Comparison of ENCODE assay signal across 8 cellular contexts in the genomic region with DNA sequence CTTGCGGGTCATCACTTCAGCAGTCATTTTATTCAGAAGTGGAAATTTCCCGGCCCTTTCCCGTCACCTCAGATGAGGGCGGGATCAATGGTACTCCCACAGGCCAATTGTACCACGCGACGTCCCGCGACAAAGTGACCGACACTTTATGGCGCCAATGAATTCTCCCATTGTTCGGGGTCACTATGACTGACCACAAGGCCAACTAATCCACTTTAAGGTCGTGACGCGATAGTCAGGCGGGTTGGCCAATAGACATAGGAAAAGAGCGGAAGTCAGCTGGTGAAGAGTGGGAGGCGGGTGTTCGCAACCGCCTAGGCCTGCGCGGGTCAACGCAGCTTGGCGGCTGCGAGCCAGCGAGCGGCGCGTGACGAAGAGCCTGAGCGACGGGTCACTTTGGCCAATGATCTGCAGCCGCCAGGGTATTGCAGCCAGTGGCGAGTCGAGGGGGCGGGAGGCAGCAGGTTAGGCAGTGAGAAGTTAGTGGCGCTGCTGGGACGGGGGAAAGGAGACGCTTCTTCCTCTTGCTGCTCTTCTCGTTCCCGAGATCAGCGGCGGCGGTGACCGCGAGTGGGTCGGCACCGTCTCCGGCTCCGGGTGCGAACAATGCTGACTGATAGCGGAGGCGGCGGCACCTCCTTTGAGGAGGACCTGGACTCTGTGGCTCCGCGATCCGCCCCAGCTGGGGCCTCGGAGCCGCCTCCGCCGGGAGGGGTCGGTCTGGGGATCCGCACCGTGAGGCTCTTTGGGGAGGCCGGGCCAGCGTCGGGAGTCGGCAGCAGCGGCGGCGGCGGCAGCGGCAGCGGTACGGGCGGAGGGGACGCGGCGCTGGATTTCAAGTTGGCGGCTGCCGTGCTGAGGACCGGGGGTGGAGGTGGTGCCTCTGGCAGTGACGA. TPM values are rescaled to one million over a fixed set of nuclear protein-coding genes. Genes with fewer than 3 reads are reported as not detected.
DNase-seq lines count a peak whose midpoint lies in the region; ATAC-seq and TF ChIP-seq lines count a peak whose summit lies in the region.

A gene with protein sequence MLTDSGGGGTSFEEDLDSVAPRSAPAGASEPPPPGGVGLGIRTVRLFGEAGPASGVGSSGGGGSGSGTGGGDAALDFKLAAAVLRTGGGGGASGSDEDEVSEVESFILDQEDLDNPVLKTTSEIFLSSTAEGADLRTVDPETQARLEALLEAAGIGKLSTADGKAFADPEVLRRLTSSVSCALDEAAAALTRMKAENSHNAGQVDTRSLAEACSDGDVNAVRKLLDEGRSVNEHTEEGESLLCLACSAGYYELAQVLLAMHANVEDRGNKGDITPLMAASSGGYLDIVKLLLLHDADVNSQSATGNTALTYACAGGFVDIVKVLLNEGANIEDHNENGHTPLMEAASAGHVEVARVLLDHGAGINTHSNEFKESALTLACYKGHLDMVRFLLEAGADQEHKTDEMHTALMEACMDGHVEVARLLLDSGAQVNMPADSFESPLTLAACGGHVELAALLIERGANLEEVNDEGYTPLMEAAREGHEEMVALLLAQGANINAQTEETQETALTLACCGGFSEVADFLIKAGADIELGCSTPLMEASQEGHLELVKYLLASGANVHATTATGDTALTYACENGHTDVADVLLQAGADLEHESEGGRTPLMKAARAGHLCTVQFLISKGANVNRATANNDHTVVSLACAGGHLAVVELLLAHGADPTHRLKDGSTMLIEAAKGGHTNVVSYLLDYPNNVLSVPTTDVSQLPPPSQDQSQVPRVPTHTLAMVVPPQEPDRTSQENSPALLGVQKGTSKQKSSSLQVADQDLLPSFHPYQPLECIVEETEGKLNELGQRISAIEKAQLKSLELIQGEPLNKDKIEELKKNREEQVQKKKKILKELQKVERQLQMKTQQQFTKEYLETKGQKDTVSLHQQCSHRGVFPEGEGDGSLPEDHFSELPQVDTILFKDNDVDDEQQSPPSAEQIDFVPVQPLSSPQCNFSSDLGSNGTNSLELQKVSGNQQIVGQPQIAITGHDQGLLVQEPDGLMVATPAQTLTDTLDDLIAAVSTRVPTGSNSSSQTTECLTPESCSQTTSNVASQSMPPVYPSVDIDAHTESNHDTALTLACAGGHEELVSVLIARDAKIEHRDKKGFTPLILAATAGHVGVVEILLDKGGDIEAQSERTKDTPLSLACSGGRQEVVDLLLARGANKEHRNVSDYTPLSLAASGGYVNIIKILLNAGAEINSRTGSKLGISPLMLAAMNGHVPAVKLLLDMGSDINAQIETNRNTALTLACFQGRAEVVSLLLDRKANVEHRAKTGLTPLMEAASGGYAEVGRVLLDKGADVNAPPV (N-terminal part only) (plus strand): TSS at position 472 of the 896 bp plus-strand sequence. CDS start 135 bp downstream, at position 607.

- CTCF ChIA-PET in BJ (lab: Yijun Ruan, JAX), result interaction anchor here (0.7 to 2.1 kb wide), 6 partner anchors 21 to 157 kb away, joined by 3 to 7 read pairs (median 3); no protein-coding TSS in a partner anchor

- peaks cover 27% of the 10 kb centered on the region for H3K4me1 Mint-ChIP-seq in activated CD4-positive, alpha-beta T cell treated with anti-CD3 and anti-CD28 coated beads, Interleukin-2, amount 10 ng/mL, durations not matched to agents 24 days and 14 days

- H3K4me3 Mint-ChIP-seq in activated CD4-positive, alpha-beta T cell treated with anti-CD3 and anti-CD28 coated beads, Interleukin-2, amount 10 ng/mL, durations not matched to agents 24 days and 14 days, result no peak within 1 kb of the TSS

- no peaks in the 10 kb centered on the region for H3K27me3 ChIP-seq in BJ (ENCODE audit: control insufficient read depth, insufficient read depth, low read length)

- DNase-seq in BJ (ENCODE audit: low read depth) (peak; percentile 100), NCI-H526 treated with DMSO at 0.1 percent for 48 hours (lab: John Stamatoyannopoulos, UW) (peak; percentile 99), coronary artery (ENCODE audit: low spot score) (peak; percentile 100), left colon (peak; percentile 96 to 99)
- peak; percentile 99 for DNase-seq in activated CD4-positive, alpha-beta T cell treated with anti-CD3 and anti-CD28 coated beads, Interleukin-2, amount 10 ng/mL, durations not matched to agents 24 days and 14 days
- peak; percentile 94 to 95 for DNase-seq in stimulated activated CD4-positive, alpha-beta T cell treated with anti-CD3 and anti-CD28 coated beads, Interleukin-2, amount 100 ng/mL, for 24 hours

- H3K9me3 Mint-ChIP-seq in activated CD4-positive, alpha-beta T cell treated with anti-CD3 and anti-CD28 coated beads, Interleukin-2, amount 10 ng/mL, durations not matched to agents 24 days and 14 days, result no peaks in the 10 kb centered on the region

- H3K4me3 ChIP-seq in BJ (ENCODE audit: low read depth, low read length) (peak within 1 kb of the TSS; percentile 86), coronary artery (peak within 1 kb of the TSS; percentile 99)

- H3K27ac ChIP-seq in coronary artery, result peak within 1 kb of the TSS; percentile 96

- H3K27me3 Mint-ChIP-seq in activated CD4-positive, alpha-beta T cell treated with anti-CD3 and anti-CD28 coated beads, Interleukin-2, amount 10 ng/mL, durations not matched to agents 24 days and 14 days, result no peaks in the 10 kb centered on the region

- peak; percentile 92 for ATAC-seq in GM19324 (IDR thresholded peaks at IDR 0.05; ENCODE audit: low FRiP score, unreplicated experiment)
- ATAC-seq in HG03469 (IDR thresholded peaks at IDR 0.05; ENCODE audit: unreplicated experiment), result peak; percentile 83
- ATAC-seq in left colon, result peak; percentile 81

- POLR2A ChIA-PET in BJ (lab: Charles Lee), result interaction anchor here (0.6 kb wide), 1 partner anchor 106 kb away, joined by 3 read pairs; no protein-coding TSS in a partner anchor

- H3K27ac Mint-ChIP-seq in activated CD4-positive, alpha-beta T cell treated with anti-CD3 and anti-CD28 coated beads, Interleukin-2, amount 10 ng/mL, durations not matched to agents 24 days and 14 days, result no peak within 1 kb of the TSS

- no peaks in the 10 kb centered on the region for H3K36me3 ChIP-seq in BJ (ENCODE audit: control insufficient read depth, insufficient read depth, low read length)

- intact Hi-C loops in activated CD4-positive, alpha-beta T cell treated with anti-CD3 and anti-CD28 coated beads, Interleukin-2, amount 10 ng/mL, durations not matched to agents 24 days and 14 days (cut with micrococcal nuclease), result loop anchor here (1.0 to 5.0 kb wide), 10 partner anchors 19 to 839 kb away; partner anchors contain the start of genes APBB3, HARS1, HARS2 and SLC35A4
- intact Hi-C loops in left colon (cut with DNase I, micrococcal nuclease), result loop anchor here in 1 of 2 donors (5.0 kb wide), 1 partner anchor 236 kb away; the partner anchor contains the start of gene TMCO6

- no peak for TF ChIP-seq CTCF in BJ (IDR thresholded peaks at IDR 0.05; ENCODE audit: insufficient read depth, low read depth, low read length)
- no peak for TF ChIP-seq CTCF in coronary artery (IDR thresholded peaks at IDR 0.05)

- H3K36me3 Mint-ChIP-seq in activated CD4-positive, alpha-beta T cell treated with anti-CD3 and anti-CD28 coated beads, Interleukin-2, amount 10 ng/mL, durations not matched to agents 24 days and 14 days (ENCODE audit: low read depth), result peaks cover 17% of the 10 kb centered on the region

RNA-seq across cellular contexts. Expression of the gene that starts here (rescaled TPM):
- 28.0 and 37.4 TPM in 2 replicates for polyA plus RNA-seq in BJ (2011; rRNA removed)
- polyA minus RNA-seq in BJ (2011; rRNA and poly(A)+ RNA removed), result 34.5 and 49.9 TPM in 2 replicates
- total RNA-seq in activated CD4-positive, alpha-beta T cell treated with anti-CD3 and anti-CD28 coated beads, Interleukin-2, amount 10 ng/mL, durations not matched to agents 24 days and 14 days, result 118 and 121 TPM in 2 replicates
- total RNA-seq in left colon, result 100 to 1,000 TPM; 118 to 140 TPM

Comparison
In these comparisons a context has a peak if more than half of its experiments do, and no peak if none do; other contexts are left out.
1. Peak in every context shown above with its lines: DNase-seq, ATAC-seq, H3K4me3 ChIP-seq and H3K27ac ChIP-seq.